24 cellular contexts compared by ENCODE assay signal in genomic region chr14:77119852-77120251, GRCh38. TPM values are rescaled to one million over a fixed set of nuclear protein-coding genes. Genes with fewer than 3 reads are reported as not detected.
DNase-seq lines count a peak whose midpoint lies in the region; ATAC-seq and TF ChIP-seq lines count a peak whose summit lies in the region.
"Had no signal": no experiment of that assay in that cellular context is flagged by ENCODE, and none has a peak within 500 bp of the region (broad histone marks: within the 10 kb centered on the region; RNA-seq: fewer than 3 reads in every experiment).

No MANE protein-coding gene starts in this region.

- 96% methylated on average over 7 of the region's 7 CpGs for WGBS in endodermal cell (ENCODE audit: insufficient coverage in 1 of 2, insufficient read length in 1 of 2), 2 experiments
- WGBS in transverse colon (ENCODE audit: low coverage in 1 of 2), 2 donors: 97 to 98% methylated on average over 7 of the region's 7 CpGs

- H3K4me3 ChIP-seq in endodermal cell (ENCODE audit: low read length) (no peak overlapping the region), transverse colon (no peak overlapping the region)
- H3K4me3 ChIP-seq: gastroesophageal sphincter had no signal

- H3K9ac ChIP-seq in endodermal cell (ENCODE audit: extremely low read depth, low read length, poor library complexity, severe bottlenecking): no peak overlapping the region

- in situ Hi-C loops in transverse colon (cut with MboI; ENCODE audit: low pct_ligation_motif_present in 1 of 4, low pct_unique_long_range_greater_than_20kb in 1 of 4, low sequenced_read_pairs in 3 of 4): no loop called here
- in situ Hi-C loops in KBM-7 (cut with MboI; ENCODE audit: low pct_unique_long_range_greater_than_20kb, low sequenced_read_pairs): no loop called here

- H3K27me3 ChIP-seq in endodermal cell (ENCODE audit: control insufficient read depth, insufficient read depth, low read length, poor library complexity, severe bottlenecking) (no peaks in the 10 kb centered on the region), transverse colon (no peaks in the 10 kb centered on the region)

- CTCF ChIA-PET in activated naive CD4-positive, alpha-beta T cell treated with anti-CD3 and anti-CD28 coated beads, Interleukin-2, amount 10 ng/mL, durations not matched to agents 7 days and 5 days (lab: Charles Lee): interaction anchor here (1.9 kb wide), 1 partner anchor 196 kb away, joined by 7 read pairs; no protein-coding TSS in a partner anchor
- CTCF ChIA-PET in activated B cell treated with CpG ODN at 0.5 μM for 24 hours (lab: Charles Lee): interaction anchor here (7.5 to 10.9 kb wide), 2 partner anchors 13 to 24 kb away, joined by 112 to 151 read pairs; partner anchors contain the start of gene CIPC

- no peak for TF ChIP-seq POLR2A in transverse colon (IDR thresholded peaks at IDR 0.05)

- peaks cover 14% of the 10 kb centered on the region for H3K36me3 Mint-ChIP-seq in activated naive CD4-positive, alpha-beta T cell treated with anti-CD3 and anti-CD28 coated beads, Interleukin-2, amount 10 ng/mL, durations not matched to agents 7 days and 5 days
- peaks cover 31% of the 10 kb centered on the region for H3K36me3 Mint-ChIP-seq in activated B cell treated with CpG ODN at 0.5 μM for 24 hours (ENCODE audit: low read depth)
- H3K36me3 Mint-ChIP-seq in endodermal cell (ENCODE audit: low read depth): peaks cover 19% of the 10 kb centered on the region
- H3K36me3 Mint-ChIP-seq in progenitor cell of endocrine pancreas (ENCODE audit: insufficient read depth): peaks cover 7% of the 10 kb centered on the region

- peaks cover 48% of the 10 kb centered on the region for H3K4me1 Mint-ChIP-seq in activated naive CD4-positive, alpha-beta T cell treated with anti-CD3 and anti-CD28 coated beads, Interleukin-2, amount 10 ng/mL, durations not matched to agents 7 days and 5 days
- H3K4me1 Mint-ChIP-seq in activated B cell treated with CpG ODN at 0.5 μM for 24 hours: peaks cover 88% of the 10 kb centered on the region
- peaks cover 11% of the 10 kb centered on the region for H3K4me1 Mint-ChIP-seq in endodermal cell
- no peaks in the 10 kb centered on the region for H3K4me1 Mint-ChIP-seq in progenitor cell of endocrine pancreas (ENCODE audit: low read depth)

- no peak overlapping the region for H3K4me3 Mint-ChIP-seq in activated naive CD4-positive, alpha-beta T cell treated with anti-CD3 and anti-CD28 coated beads, Interleukin-2, amount 10 ng/mL, durations not matched to agents 7 days and 5 days
- H3K4me3 Mint-ChIP-seq in activated B cell treated with CpG ODN at 0.5 μM for 24 hours: peak overlapping the region; percentile 44
- no peak overlapping the region for H3K4me3 Mint-ChIP-seq in endodermal cell
- H3K4me3 Mint-ChIP-seq in progenitor cell of endocrine pancreas (ENCODE audit: low read depth): no peak overlapping the region
- H3K4me3 Mint-ChIP-seq: nephron; stimulated activated naive CD8-positive, alpha-beta T cell treated with anti-CD3 and anti-CD28 coated beads, Interleukin-15, Interleukin-2, amounts not matched to agents 100 ng/mL and 50 ng/mL, for 24 hours had no signal

- H3K4me1 ChIP-seq in endodermal cell (ENCODE audit: control insufficient read depth, insufficient read depth, low read length) (peaks cover 8% of the 10 kb centered on the region), transverse colon (peaks cover 23 to 51% (median 35%) of the 10 kb centered on the region in 4 donors)

- H3K36me3 ChIP-seq in endodermal cell (ENCODE audit: control insufficient read depth, insufficient read depth, low read length): peaks cover 14% of the 10 kb centered on the region
- peaks cover 0 to 14% (median 1%) of the 10 kb centered on the region in 4 donors for H3K36me3 ChIP-seq in transverse colon

- intact Hi-C loops in activated B cell treated with CpG ODN at 0.5 μM for 24 hours (cut with micrococcal nuclease): loop anchor here (2.0 to 10.0 kb wide), 5 partner anchors 33 to 1605 kb away; partner anchors contain the start of gene IRF2BPL
- intact Hi-C loops in transverse colon (cut with DNase I; ENCODE audit: low total_unique reads): no loop called here

- H3K9me3 Mint-ChIP-seq in activated naive CD4-positive, alpha-beta T cell treated with anti-CD3 and anti-CD28 coated beads, Interleukin-2, amount 10 ng/mL, durations not matched to agents 7 days and 5 days: no peaks in the 10 kb centered on the region
- H3K9me3 Mint-ChIP-seq in activated B cell treated with CpG ODN at 0.5 μM for 24 hours: no peaks in the 10 kb centered on the region
- H3K9me3 Mint-ChIP-seq in endodermal cell: no peaks in the 10 kb centered on the region
- H3K9me3 Mint-ChIP-seq in progenitor cell of endocrine pancreas (ENCODE audit: low read depth): no peaks in the 10 kb centered on the region
- H3K9me3 Mint-ChIP-seq: activated T-cell treated with anti-CD3 and anti-CD28 coated beads, Interleukin-2, amount 50 U/mL, for 72 hours; nephron; stimulated activated naive CD8-positive, alpha-beta T cell treated with anti-CD3 and anti-CD28 coated beads, Interleukin-15, Interleukin-2, amounts not matched to agents 100 ng/mL and 50 ng/mL, for 24 hours had no signal

- ATAC-seq in activated B cell treated with CpG ODN at 0.5 μM for 24 hours (ENCODE audit: low read depth): no peak
- ATAC-seq: gastroesophageal sphincter had no signal

- DNase-seq in activated naive CD4-positive, alpha-beta T cell treated with anti-CD3 and anti-CD28 coated beads, Interleukin-2, amount 10 ng/mL, durations not matched to agents 7 days and 5 days: no peak
- no peak for DNase-seq in activated naive CD4-positive, alpha-beta T cell treated with Interleukin-2 at 50 U/mL for 16 hours
- DNase-seq in activated B cell treated with CpG ODN at 0.5 μM for 24 hours: no peak
- DNase-seq in endodermal cell: peak; percentile 23
- DNase-seq in transverse colon: no peak
- no peak for DNase-seq in progenitor cell of endocrine pancreas (ENCODE audit: low spot score, unreplicated experiment)
- no peak for DNase-seq in HT-29 (ENCODE audit: low spot score)
- no peak for DNase-seq in KBM-7
- DNase-seq: ACHN; activated CD4-positive, alpha-beta T cell treated with anti-CD3 and anti-CD28 coated beads for 48 hours; activated T-cell treated with anti-CD3 and anti-CD28 coated beads, Interleukin-2, amount 50 U/mL, for 72 hours; amygdala; COR-L47; H7; NCI-H187; NCI-H510A treated with DMSO at 0.1 percent for 48 hours; T1000 had no signal

- H3K27me3 Mint-ChIP-seq in activated naive CD4-positive, alpha-beta T cell treated with anti-CD3 and anti-CD28 coated beads, Interleukin-2, amount 10 ng/mL, durations not matched to agents 7 days and 5 days: peaks cover 14% of the 10 kb centered on the region
- H3K27me3 Mint-ChIP-seq in activated B cell treated with CpG ODN at 0.5 μM for 24 hours (no peaks in the 10 kb centered on the region), endodermal cell (ENCODE audit: insufficient read depth) (peaks cover 11% of the 10 kb centered on the region), progenitor cell of endocrine pancreas (peaks cover 25% of the 10 kb centered on the region)

- no peak for TF ChIP-seq EP300 in transverse colon (IDR thresholded peaks at IDR 0.05; ENCODE audit: low read depth)

- no peaks in the 10 kb centered on the region for H3K9me3 ChIP-seq in endodermal cell (ENCODE audit: control insufficient read depth, low read length)
- no peaks in the 10 kb centered on the region for H3K9me3 ChIP-seq in transverse colon
- H3K9me3 ChIP-seq: gastroesophageal sphincter had no signal

- TF ChIP-seq CTCF in activated B cell treated with CpG ODN at 0.5 μM for 24 hours (IDR thresholded peaks at IDR 0.05): no peak
- TF ChIP-seq CTCF in endodermal cell (conservative IDR thresholded peaks at IDR 0.05): no peak
- TF ChIP-seq CTCF in transverse colon (IDR thresholded peaks at IDR 0.05): no peak
- TF ChIP-seq CTCF in progenitor cell of endocrine pancreas (IDR thresholded peaks at IDR 0.05; ENCODE audit: unreplicated experiment): no peak

- H3K27ac Mint-ChIP-seq in activated naive CD4-positive, alpha-beta T cell treated with anti-CD3 and anti-CD28 coated beads, Interleukin-2, amount 10 ng/mL, durations not matched to agents 7 days and 5 days: peak overlapping the region; percentile 89
- H3K27ac Mint-ChIP-seq in activated B cell treated with CpG ODN at 0.5 μM for 24 hours: peak overlapping the region; percentile 98
- H3K27ac Mint-ChIP-seq in endodermal cell: no peak overlapping the region
- H3K27ac Mint-ChIP-seq in progenitor cell of endocrine pancreas: no peak overlapping the region
- H3K27ac Mint-ChIP-seq: nephron had no signal

- POLR2A ChIA-PET in activated B cell treated with CpG ODN at 0.5 μM for 24 hours (lab: Charles Lee): interaction anchor here (0.5 to 11.4 kb wide), 6 partner anchors 10 to 309 kb away, joined by 3 to 329 read pairs (median 18); partner anchors contain the start of genes CIPC, IRF2BPL and ZDHHC22

- H3K27ac ChIP-seq in endodermal cell (ENCODE audit: low read depth, low read length): no peak overlapping the region
- H3K27ac ChIP-seq in transverse colon: peak overlapping the region; percentile 75 to 84 (median 81)

RNA-seq across cellular contexts. Expression of gene ZDHHC22, which starts 21.7 kb away (rescaled TPM):
- not detected in 2 replicates for total RNA-seq in activated B cell treated with CpG ODN at 0.5 μM for 24 hours
- total RNA-seq in endodermal cell: 1 to 10 TPM in 1 of 2 donors, under 1 TPM in 1; 0.38 to 1.7 TPM
- polyA plus RNA-seq in endodermal cell (2013, experiment 1 of 2): 9.5 TPM
- polyA plus RNA-seq in endodermal cell (2013, experiment 2 of 2): 8.9 TPM
- total RNA-seq in transverse colon: under 1 TPM in 1 of 4 donors, not detected in 3; 0.14 TPM
- total RNA-seq in progenitor cell of endocrine pancreas: 0.13 and 0.14 TPM in 2 replicates
- not detected in 2 replicates for total RNA-seq in HT-29 (2014; rRNA removed; shearing (Covaris generic))
- total RNA-seq: activated T-cell treated with anti-CD3 and anti-CD28 coated beads, Interleukin-2, amount 50 U/mL, for 72 hours; epithelial cell of proximal tubule; liver; MCF 10A; renal cortical epithelial cell had no signal
- polyA plus RNA-seq: liver had no signal

RNA-seq across cellular contexts. Expression of gene CIPC, which starts 21.8 kb away (rescaled TPM):
- 26.6 and 28.5 TPM in 2 replicates for total RNA-seq in activated B cell treated with CpG ODN at 0.5 μM for 24 hours
- 10 to 100 TPM; 16.2 to 22.5 TPM for total RNA-seq in endodermal cell
- 19.9 TPM for polyA plus RNA-seq in endodermal cell (2013, experiment 1 of 2)
- 21.3 TPM for polyA plus RNA-seq in endodermal cell (2013, experiment 2 of 2)
- total RNA-seq in transverse colon: 10 to 100 TPM; 30.8 to 97.1 (median 67.8) TPM
- 25.2 and 25.6 TPM in 2 replicates for total RNA-seq in progenitor cell of endocrine pancreas
- total RNA-seq in HT-29 (2014; rRNA removed; shearing (Covaris generic)): 9.1 and 11.9 TPM in 2 replicates

Comparison
In these comparisons a context has a peak if more than half of its experiments do, and no peak if none do; other contexts are left out.
1. H3K27ac Mint-ChIP-seq: peak in activated naive CD4-positive, alpha-beta T cell treated with anti-CD3 and anti-CD28 coated beads, Interleukin-2, amount 10 ng/mL, durations not matched to agents 7 days and 5 days (single experiment) and activated B cell treated with CpG ODN at 0.5 μM for 24 hours (single experiment); none in endodermal cell (single experiment) and progenitor cell of endocrine pancreas (single experiment).